1 cellular context compared by ENCODE assay signal in the genomic region with DNA sequence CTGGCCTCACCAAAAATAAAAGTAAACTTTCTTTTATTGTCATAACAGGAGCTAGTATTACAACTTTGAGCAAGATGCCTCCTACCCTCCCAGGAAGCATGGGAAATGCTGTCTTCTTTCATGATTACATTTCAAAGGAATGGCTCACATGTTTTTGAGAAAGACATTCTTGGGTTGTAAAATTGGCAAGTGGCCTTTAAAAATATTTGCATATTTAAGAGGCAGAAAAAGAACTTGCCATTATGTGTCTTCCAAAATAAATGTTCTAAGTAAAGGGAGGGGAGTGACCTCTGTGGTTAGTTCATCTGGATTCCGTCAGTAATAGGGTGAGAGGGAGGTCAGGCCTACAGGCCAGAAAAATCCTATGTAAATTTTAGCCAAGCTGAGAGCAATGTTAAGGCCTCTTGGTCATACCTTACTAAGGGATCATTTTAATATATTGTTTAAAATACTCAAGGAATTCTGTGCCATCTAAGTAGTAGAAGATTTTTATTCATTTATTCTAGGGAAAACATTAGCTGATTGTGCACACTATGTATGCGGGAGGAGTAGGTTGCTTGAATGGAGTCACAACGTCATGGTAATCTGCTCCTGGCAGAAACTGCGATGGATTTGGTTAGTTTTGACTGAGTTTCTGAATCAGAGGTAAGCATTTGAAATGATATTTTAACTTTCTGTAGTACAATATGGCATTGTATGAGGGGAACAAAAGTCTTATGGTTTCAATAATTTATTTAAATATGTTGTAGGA.
TF ChIP-seq lines count a peak whose summit lies in the region.

No MANE protein-coding gene starts in this region.

TF ChIP-seq in GM23338, 12 proteins besides CTCF, POLR2A, EP300 and RAD21:
- TF ChIP-seq, protein P1, sequence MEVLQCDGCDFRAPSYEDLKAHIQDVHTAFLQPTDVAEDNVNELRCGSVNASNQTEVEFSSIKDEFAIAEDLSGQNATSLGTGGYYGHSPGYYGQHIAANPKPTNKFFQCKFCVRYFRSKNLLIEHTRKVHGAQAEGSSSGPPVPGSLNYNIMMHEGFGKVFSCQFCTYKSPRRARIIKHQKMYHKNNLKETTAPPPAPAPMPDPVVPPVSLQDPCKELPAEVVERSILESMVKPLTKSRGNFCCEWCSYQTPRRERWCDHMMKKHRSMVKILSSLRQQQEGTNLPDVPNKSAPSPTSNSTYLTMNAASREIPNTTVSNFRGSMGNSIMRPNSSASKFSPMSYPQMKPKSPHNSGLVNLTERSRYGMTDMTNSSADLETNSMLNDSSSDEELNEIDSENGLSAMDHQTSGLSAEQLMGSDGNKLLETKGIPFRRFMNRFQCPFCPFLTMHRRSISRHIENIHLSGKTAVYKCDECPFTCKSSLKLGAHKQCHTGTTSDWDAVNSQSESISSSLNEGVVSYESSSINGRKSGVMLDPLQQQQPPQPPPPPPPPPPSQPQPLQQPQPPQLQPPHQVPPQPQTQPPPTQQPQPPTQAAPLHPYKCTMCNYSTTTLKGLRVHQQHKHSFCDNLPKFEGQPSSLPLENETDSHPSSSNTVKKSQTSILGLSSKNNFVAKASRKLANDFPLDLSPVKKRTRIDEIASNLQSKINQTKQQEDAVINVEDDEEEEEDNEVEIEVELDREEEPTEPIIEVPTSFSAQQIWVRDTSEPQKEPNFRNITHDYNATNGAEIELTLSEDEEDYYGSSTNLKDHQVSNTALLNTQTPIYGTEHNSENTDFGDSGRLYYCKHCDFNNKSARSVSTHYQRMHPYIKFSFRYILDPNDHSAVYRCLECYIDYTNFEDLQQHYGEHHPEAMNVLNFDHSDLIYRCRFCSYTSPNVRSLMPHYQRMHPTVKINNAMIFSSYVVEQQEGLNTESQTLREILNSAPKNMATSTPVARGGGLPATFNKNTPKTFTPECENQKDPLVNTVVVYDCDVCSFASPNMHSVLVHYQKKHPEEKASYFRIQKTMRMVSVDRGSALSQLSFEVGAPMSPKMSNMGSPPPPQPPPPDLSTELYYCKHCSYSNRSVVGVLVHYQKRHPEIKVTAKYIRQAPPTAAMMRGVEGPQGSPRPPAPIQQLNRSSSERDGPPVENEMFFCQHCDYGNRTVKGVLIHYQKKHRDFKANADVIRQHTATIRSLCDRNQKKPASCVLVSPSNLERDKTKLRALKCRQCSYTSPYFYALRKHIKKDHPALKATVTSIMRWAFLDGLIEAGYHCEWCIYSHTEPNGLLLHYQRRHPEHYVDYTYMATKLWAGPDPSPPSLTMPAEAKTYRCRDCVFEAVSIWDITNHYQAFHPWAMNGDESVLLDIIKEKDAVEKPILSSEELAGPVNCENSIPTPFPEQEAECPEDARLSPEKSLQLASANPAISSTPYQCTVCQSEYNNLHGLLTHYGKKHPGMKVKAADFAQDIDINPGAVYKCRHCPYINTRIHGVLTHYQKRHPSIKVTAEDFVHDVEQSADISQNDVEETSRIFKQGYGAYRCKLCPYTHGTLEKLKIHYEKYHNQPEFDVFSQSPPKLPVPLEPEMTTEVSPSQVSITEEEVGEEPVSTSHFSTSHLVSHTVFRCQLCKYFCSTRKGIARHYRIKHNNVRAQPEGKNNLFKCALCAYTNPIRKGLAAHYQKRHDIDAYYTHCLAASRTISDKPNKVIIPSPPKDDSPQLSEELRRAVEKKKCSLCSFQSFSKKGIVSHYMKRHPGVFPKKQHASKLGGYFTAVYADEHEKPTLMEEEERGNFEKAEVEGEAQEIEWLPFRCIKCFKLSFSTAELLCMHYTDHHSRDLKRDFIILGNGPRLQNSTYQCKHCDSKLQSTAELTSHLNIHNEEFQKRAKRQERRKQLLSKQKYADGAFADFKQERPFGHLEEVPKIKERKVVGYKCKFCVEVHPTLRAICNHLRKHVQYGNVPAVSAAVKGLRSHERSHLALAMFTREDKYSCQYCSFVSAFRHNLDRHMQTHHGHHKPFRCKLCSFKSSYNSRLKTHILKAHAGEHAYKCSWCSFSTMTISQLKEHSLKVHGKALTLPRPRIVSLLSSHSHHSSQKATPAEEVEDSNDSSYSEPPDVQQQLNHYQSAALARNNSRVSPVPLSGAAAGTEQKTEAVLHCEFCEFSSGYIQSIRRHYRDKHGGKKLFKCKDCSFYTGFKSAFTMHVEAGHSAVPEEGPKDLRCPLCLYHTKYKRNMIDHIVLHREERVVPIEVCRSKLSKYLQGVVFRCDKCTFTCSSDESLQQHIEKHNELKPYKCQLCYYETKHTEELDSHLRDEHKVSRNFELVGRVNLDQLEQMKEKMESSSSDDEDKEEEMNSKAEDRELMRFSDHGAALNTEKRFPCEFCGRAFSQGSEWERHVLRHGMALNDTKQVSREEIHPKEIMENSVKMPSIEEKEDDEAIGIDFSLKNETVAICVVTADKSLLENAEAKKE (CRISPR knock-in tag; IDR thresholded peaks at IDR 0.05) = no peak
- TF ChIP-seq NANOG (IDR thresholded peaks at IDR 0.05; ENCODE audit: borderline replicate concordance) (peak; percentile 9; the same call in 1 of the 2 replicates), EZH2phosphoT487 (IDR thresholded peaks at IDR 0.05; ENCODE audit: unreplicated experiment) (no peak), JUNB (IDR thresholded peaks at IDR 0.05; ENCODE audit: unreplicated experiment) (no peak)
- TF ChIP-seq, protein P2, sequence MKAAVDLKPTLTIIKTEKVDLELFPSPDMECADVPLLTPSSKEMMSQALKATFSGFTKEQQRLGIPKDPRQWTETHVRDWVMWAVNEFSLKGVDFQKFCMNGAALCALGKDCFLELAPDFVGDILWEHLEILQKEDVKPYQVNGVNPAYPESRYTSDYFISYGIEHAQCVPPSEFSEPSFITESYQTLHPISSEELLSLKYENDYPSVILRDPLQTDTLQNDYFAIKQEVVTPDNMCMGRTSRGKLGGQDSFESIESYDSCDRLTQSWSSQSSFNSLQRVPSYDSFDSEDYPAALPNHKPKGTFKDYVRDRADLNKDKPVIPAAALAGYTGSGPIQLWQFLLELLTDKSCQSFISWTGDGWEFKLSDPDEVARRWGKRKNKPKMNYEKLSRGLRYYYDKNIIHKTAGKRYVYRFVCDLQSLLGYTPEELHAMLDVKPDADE (IDR thresholded peaks at IDR 0.05) = no peak
- TF ChIP-seq, protein P3, sequence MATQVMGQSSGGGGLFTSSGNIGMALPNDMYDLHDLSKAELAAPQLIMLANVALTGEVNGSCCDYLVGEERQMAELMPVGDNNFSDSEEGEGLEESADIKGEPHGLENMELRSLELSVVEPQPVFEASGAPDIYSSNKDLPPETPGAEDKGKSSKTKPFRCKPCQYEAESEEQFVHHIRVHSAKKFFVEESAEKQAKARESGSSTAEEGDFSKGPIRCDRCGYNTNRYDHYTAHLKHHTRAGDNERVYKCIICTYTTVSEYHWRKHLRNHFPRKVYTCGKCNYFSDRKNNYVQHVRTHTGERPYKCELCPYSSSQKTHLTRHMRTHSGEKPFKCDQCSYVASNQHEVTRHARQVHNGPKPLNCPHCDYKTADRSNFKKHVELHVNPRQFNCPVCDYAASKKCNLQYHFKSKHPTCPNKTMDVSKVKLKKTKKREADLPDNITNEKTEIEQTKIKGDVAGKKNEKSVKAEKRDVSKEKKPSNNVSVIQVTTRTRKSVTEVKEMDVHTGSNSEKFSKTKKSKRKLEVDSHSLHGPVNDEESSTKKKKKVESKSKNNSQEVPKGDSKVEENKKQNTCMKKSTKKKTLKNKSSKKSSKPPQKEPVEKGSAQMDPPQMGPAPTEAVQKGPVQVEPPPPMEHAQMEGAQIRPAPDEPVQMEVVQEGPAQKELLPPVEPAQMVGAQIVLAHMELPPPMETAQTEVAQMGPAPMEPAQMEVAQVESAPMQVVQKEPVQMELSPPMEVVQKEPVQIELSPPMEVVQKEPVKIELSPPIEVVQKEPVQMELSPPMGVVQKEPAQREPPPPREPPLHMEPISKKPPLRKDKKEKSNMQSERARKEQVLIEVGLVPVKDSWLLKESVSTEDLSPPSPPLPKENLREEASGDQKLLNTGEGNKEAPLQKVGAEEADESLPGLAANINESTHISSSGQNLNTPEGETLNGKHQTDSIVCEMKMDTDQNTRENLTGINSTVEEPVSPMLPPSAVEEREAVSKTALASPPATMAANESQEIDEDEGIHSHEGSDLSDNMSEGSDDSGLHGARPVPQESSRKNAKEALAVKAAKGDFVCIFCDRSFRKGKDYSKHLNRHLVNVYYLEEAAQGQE (IDR thresholded peaks at IDR 0.05; ENCODE audit: unreplicated experiment) = no peak
